2 cellular contexts compared by ENCODE assay signal in the genomic region with DNA sequence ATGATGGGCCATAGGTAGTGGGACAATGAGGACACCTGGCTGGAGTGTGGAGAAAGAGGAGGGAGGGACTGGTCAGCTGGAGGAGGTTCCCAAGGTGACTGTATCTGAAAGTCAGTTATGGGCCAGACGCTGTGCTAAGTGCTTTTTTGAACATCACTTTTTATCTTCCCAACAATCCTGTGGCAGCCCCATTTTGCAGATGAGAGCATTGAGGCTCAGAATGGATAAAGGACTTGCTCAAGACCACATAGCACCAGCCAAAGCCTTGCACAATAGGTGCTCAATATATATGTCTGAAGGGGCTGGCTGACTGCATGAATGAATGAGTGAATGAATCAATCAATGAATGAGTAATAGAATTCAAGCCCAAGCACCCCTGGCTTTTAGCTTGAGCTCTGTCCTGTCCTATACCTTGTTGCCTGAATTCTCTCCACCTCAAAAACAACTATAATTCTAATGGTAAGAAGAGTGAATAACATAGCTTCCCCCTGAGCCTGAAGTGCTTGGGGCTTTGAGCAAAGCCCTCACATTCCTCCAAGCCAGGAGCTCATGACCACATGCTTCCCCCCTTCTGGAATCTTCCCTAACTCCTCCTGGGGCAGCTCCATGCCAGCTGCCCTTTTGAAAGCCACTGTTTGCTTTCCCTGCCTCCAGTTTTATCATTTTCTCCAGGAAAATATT.
TF ChIP-seq lines count a peak whose summit lies in the region.

No MANE protein-coding gene starts in this region.

TF ChIP-seq in A549, 52 proteins besides CTCF, POLR2A, EP300 and RAD21 (continued from another document):
- TF ChIP-seq, protein P1, sequence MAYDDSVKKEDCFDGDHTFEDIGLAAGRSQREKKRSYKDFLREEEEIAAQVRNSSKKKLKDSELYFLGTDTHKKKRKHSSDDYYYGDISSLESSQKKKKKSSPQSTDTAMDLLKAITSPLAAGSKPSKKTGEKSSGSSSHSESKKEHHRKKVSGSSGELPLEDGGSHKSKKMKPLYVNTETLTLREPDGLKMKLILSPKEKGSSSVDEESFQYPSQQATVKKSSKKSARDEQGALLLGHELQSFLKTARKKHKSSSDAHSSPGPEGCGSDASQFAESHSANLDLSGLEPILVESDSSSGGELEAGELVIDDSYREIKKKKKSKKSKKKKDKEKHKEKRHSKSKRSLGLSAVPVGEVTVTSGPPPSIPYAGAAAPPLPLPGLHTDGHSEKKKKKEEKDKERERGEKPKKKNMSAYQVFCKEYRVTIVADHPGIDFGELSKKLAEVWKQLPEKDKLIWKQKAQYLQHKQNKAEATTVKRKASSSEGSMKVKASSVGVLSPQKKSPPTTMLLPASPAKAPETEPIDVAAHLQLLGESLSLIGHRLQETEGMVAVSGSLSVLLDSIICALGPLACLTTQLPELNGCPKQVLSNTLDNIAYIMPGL (CRISPR knock-in tag; IDR thresholded peaks at IDR 0.05; ENCODE audit: borderline replicate concordance): no peak
- TF ChIP-seq KDM1A (IDR thresholded peaks at IDR 0.05; ENCODE audit: low read depth) (peak; percentile 80), ESRRA (IDR thresholded peaks at IDR 0.05; ENCODE audit: borderline replicate concordance, low read length) (no peak)
- TF ChIP-seq, protein P2, sequence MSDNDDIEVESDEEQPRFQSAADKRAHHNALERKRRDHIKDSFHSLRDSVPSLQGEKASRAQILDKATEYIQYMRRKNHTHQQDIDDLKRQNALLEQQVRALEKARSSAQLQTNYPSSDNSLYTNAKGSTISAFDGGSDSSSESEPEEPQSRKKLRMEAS (IDR thresholded peaks at IDR 0.05): peak; percentile 55; the same call in 1 of the 2 replicates
- TF ChIP-seq, protein P3, sequence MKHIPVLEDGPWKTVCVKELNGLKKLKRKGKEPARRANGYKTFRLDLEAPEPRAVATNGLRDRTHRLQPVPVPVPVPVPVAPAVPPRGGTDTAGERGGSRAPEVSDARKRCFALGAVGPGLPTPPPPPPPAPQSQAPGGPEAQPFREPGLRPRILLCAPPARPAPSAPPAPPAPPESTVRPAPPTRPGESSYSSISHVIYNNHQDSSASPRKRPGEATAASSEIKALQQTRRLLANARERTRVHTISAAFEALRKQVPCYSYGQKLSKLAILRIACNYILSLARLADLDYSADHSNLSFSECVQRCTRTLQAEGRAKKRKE (CRISPR knock-in tag; IDR thresholded peaks at IDR 0.05; ENCODE audit: low read depth): no peak

TF ChIP-seq in WTC11, 78 proteins besides CTCF, POLR2A, EP300 and RAD21 (continued from another document):
- TF ChIP-seq, protein P4, sequence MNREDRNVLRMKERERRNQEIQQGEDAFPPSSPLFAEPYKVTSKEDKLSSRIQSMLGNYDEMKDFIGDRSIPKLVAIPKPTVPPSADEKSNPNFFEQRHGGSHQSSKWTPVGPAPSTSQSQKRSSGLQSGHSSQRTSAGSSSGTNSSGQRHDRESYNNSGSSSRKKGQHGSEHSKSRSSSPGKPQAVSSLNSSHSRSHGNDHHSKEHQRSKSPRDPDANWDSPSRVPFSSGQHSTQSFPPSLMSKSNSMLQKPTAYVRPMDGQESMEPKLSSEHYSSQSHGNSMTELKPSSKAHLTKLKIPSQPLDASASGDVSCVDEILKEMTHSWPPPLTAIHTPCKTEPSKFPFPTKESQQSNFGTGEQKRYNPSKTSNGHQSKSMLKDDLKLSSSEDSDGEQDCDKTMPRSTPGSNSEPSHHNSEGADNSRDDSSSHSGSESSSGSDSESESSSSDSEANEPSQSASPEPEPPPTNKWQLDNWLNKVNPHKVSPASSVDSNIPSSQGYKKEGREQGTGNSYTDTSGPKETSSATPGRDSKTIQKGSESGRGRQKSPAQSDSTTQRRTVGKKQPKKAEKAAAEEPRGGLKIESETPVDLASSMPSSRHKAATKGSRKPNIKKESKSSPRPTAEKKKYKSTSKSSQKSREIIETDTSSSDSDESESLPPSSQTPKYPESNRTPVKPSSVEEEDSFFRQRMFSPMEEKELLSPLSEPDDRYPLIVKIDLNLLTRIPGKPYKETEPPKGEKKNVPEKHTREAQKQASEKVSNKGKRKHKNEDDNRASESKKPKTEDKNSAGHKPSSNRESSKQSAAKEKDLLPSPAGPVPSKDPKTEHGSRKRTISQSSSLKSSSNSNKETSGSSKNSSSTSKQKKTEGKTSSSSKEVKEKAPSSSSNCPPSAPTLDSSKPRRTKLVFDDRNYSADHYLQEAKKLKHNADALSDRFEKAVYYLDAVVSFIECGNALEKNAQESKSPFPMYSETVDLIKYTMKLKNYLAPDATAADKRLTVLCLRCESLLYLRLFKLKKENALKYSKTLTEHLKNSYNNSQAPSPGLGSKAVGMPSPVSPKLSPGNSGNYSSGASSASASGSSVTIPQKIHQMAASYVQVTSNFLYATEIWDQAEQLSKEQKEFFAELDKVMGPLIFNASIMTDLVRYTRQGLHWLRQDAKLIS (CRISPR knock-in tag; IDR thresholded peaks at IDR 0.05; ENCODE audit: borderline replicate concordance): no peak
- TF ChIP-seq ZNF232 (CRISPR knock-in tag; IDR thresholded peaks at IDR 0.05): no peak
- no peak for TF ChIP-seq EMX1 (CRISPR knock-in tag; IDR thresholded peaks at IDR 0.05)
- no peak for TF ChIP-seq ZNF219 (CRISPR knock-in tag; IDR thresholded peaks at IDR 0.05; ENCODE audit: borderline replicate concordance)
- TF ChIP-seq, protein P5, sequence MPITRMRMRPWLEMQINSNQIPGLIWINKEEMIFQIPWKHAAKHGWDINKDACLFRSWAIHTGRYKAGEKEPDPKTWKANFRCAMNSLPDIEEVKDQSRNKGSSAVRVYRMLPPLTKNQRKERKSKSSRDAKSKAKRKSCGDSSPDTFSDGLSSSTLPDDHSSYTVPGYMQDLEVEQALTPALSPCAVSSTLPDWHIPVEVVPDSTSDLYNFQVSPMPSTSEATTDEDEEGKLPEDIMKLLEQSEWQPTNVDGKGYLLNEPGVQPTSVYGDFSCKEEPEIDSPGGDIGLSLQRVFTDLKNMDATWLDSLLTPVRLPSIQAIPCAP (CRISPR knock-in tag; IDR thresholded peaks at IDR 0.05): no peak
- TF ChIP-seq IRF2 (CRISPR knock-in tag; IDR thresholded peaks at IDR 0.05; ENCODE audit: borderline replicate concordance, low read depth): no peak
